Comparison of ENCODE assay signal across 27 cellular contexts in genomic region chr7:16986775-16987174, GRCh38.
"Had no signal": no experiment of that assay in that cellular context is flagged by ENCODE, and none has a peak within 500 bp of the region (broad histone marks: within the 10 kb centered on the region; RNA-seq: fewer than 3 reads in every experiment).

No MANE protein-coding gene starts in this region.

- DNase-seq: activated CD4-positive, alpha-beta memory T cell treated with anti-CD3 and anti-CD28 coated beads for 36 hours; activated CD4-positive, alpha-beta T cell treated with anti-CD3 and anti-CD28 coated beads, Interleukin-2, amount 10 ng/mL, durations not matched to agents 7 days and 5 days; activated CD4-positive, CD25-positive, alpha-beta regulatory T cell; activated CD8-positive, alpha-beta memory T cell treated with anti-CD3 and anti-CD28 coated beads for 24 hours; activated effector memory CD4-positive, alpha-beta T cell treated with anti-CD3 and anti-CD28 coated beads, Interleukin-2, amount 50 U/mL, for 16 hours; activated naive CD4-positive, alpha-beta T cell treated with Interleukin-2 at 50 U/mL for 16 hours; activated naive CD8-positive, alpha-beta T cell treated with anti-CD3 and anti-CD28 coated beads, Interleukin-2, amount 50 U/mL, for 24 hours; activated T-cell treated with anti-CD3 and anti-CD28 coated beads, Interleukin-2, amount 50 U/mL, for 4 hours; amniotic stem cell; MG63; NCI-H1092 treated with DMSO at 0.1 percent for 48 hours; NCI-H1417 treated with DMSO at 0.1 percent for 48 hours; NCI-H1694; NCI-H2029; NCI-H2107; NCI-H2171 treated with DMSO at 0.1 percent for 48 hours; NCI-H345; NCI-H510A; NCI-H526 treated with DMSO at 0.1 percent for 48 hours; NCI-H82; PC-3; SHP77 treated with DMSO at 0.1 percent for 48 hours; T-helper 17 cell; T-helper 9 cell had no signal

- H3K4me3 Mint-ChIP-seq: activated CD4-positive, alpha-beta memory T cell treated with anti-CD3 and anti-CD28 coated beads for 36 hours; activated CD4-positive, alpha-beta T cell treated with anti-CD3 and anti-CD28 coated beads, Interleukin-2, amount 10 ng/mL, durations not matched to agents 7 days and 5 days; activated naive CD8-positive, alpha-beta T cell treated with anti-CD3 and anti-CD28 coated beads, Interleukin-2, amount 50 U/mL, for 24 hours; activated T-cell treated with anti-CD3 and anti-CD28 coated beads, Interleukin-2, amount 50 U/mL, for 4 hours; brain; central memory CD8-positive, alpha-beta T cell; T-helper 17 cell had no signal

- H3K36me3 Mint-ChIP-seq: activated CD4-positive, alpha-beta memory T cell treated with anti-CD3 and anti-CD28 coated beads for 36 hours; activated naive CD4-positive, alpha-beta T cell treated with anti-CD3 and anti-CD28 coated beads, Interleukin-2, amount 50 U/mL, for 72 hours; brain had no signal

- H3K9me3 Mint-ChIP-seq: activated CD4-positive, alpha-beta memory T cell treated with anti-CD3 and anti-CD28 coated beads for 36 hours; activated CD4-positive, alpha-beta T cell treated with anti-CD3 and anti-CD28 coated beads, Interleukin-2, amount 10 ng/mL, durations not matched to agents 7 days and 5 days; activated naive CD4-positive, alpha-beta T cell treated with anti-CD3 and anti-CD28 coated beads, Interleukin-2, amount 50 U/mL, for 72 hours; activated naive CD8-positive, alpha-beta T cell treated with anti-CD3 and anti-CD28 coated beads, Interleukin-2, amount 50 U/mL, for 24 hours; activated T-cell treated with anti-CD3 and anti-CD28 coated beads, Interleukin-2, amount 50 U/mL, for 4 hours; central memory CD8-positive, alpha-beta T cell had no signal

- ATAC-seq: activated naive CD4-positive, alpha-beta T cell treated with anti-CD3 and anti-CD28 coated beads, Interleukin-2, amount 50 U/mL, for 72 hours; activated naive CD8-positive, alpha-beta T cell treated with anti-CD3 and anti-CD28 coated beads, Interleukin-2, amount 50 U/mL, for 24 hours; activated T-cell treated with anti-CD3 and anti-CD28 coated beads, Interleukin-2, amount 50 U/mL, for 4 hours; PC-3; T-helper 17 cell had no signal

- H3K27ac Mint-ChIP-seq: activated CD4-positive, alpha-beta memory T cell treated with anti-CD3 and anti-CD28 coated beads for 36 hours; activated CD4-positive, alpha-beta T cell treated with anti-CD3 and anti-CD28 coated beads, Interleukin-2, amount 10 ng/mL, durations not matched to agents 7 days and 5 days; activated naive CD4-positive, alpha-beta T cell treated with anti-CD3 and anti-CD28 coated beads, Interleukin-2, amount 50 U/mL, for 72 hours; activated naive CD8-positive, alpha-beta T cell treated with anti-CD3 and anti-CD28 coated beads, Interleukin-2, amount 50 U/mL, for 24 hours; brain; T-helper 17 cell had no signal
